ENCODE assay signal across 8 cellular contexts in the genomic region with DNA sequence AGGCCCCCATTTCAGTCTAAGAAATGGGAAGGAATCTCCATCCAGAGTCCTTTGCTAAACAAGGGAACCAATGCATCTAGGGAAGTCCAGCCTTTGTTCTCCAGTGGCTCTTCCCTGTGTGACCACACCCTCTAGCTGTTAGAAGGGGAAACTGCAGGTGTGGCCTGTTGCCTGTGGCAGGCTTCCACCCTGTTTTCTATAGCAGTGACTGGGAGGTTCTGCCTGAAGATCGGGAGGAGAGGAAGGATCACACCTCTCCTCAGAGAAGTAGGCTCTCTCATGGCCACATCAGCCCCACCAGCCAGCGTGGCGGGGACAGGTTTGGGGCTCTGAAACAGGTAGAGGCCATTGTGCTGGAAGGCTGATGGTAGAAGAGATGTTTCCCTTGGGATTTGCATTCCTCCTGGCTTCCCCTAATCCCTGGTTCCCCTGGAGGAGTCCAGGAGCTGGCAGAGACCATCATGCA. TPM values are rescaled to one million over a fixed set of nuclear protein-coding genes. Genes with fewer than 3 reads are reported as not detected.
DNase-seq lines count a peak whose midpoint lies in the region; ATAC-seq and TF ChIP-seq lines count a peak whose summit lies in the region.

No MANE protein-coding gene starts in this region.

- peak; percentile 69 for TF ChIP-seq CTCF in SK-N-SH (IDR thresholded peaks at IDR 0.05)

- no peak overlapping the region; a peak in 1 of 4 replicates for H3K27ac ChIP-seq in SK-N-SH (ENCODE audit: low read depth in 2 of 2, low read length in 1 of 2)
- no peak overlapping the region for H3K27ac ChIP-seq in epithelial cell of prostate
- peak overlapping the region; percentile 84 for H3K27ac ChIP-seq in muscle layer of colon (ENCODE audit: low read depth, low read length)

- H3K4me3 ChIP-seq in SK-N-SH (ENCODE audit: low read depth in 2 of 2, low read length in 1 of 2) (no peak overlapping the region; a peak in 1 of 4 replicates), muscle layer of colon (ENCODE audit: low read depth in 1 of 2, low read length in 2 of 2) (no peak overlapping the region)

- POLR2A ChIA-PET in SK-N-SH (lab: Yijun Ruan, JAX): no interaction called here

- H3K27me3 ChIP-seq in SK-N-SH (ENCODE audit: insufficient read depth) (no peaks in the 10 kb centered on the region), muscle layer of colon (ENCODE audit: control insufficient read depth in 1 of 2, insufficient read depth in 2 of 2, low read length in 2 of 2) (no peaks in the 10 kb centered on the region)

- H3K4me1 ChIP-seq in SK-N-SH (ENCODE audit: control insufficient read depth in 1 of 2, insufficient read depth in 2 of 2, low read depth in 1 of 2, low read length in 1 of 2) (peaks cover 3 to 5% of the 10 kb centered on the region in 2 experiments; a peak in 2 of 4 replicates), muscle layer of colon (ENCODE audit: insufficient read depth, low read length) (peaks cover 36% of the 10 kb centered on the region)

- H3K4me2 ChIP-seq in SK-N-SH: no peak overlapping the region

- TF ChIP-seq RAD21 in SK-N-SH (IDR thresholded peaks at IDR 0.05; ENCODE audit: low read length): peak; percentile 78

- no peaks in the 10 kb centered on the region for H3K9me2 ChIP-seq in SK-N-SH

- WGBS in SK-N-SH (ENCODE audit: low lambda C conversion rate): 67% methylated on average over 3 of the region's 3 CpGs

- TF ChIP-seq EP300 in SK-N-SH (IDR thresholded peaks at IDR 0.05; ENCODE audit: borderline replicate concordance in 1 of 2, low read depth in 1 of 2, low read length in 1 of 2): no peak

- H2AFZ ChIP-seq in SK-N-SH (ENCODE audit: low read depth): no peak overlapping the region

- no peak for ATAC-seq in HG02973 (IDR thresholded peaks at IDR 0.05; ENCODE audit: unreplicated experiment)

- H3F3A ChIP-seq in SK-N-SH (replicated peaks; ENCODE audit: insufficient read depth): no peaks in the 10 kb centered on the region

- H4K20me1 ChIP-seq in SK-N-SH (ENCODE audit: insufficient read depth): no peaks in the 10 kb centered on the region

- H3K36me3 ChIP-seq in SK-N-SH (replicated peaks in 1 of 2; ENCODE audit: control insufficient read depth in 1 of 2, insufficient read depth in 2 of 2, low read length in 1 of 2) (peaks cover 4 to 26% of the 10 kb centered on the region in 2 experiments), muscle layer of colon (ENCODE audit: insufficient read depth, low read length) (peaks cover 15% of the 10 kb centered on the region)

- peak; percentile 44 to 49 for DNase-seq in activated T-cell treated with anti-CD3 and anti-CD28 coated beads, Interleukin-2, amount 50 U/mL, for 48 hours
- no peak for DNase-seq in activated T-cell treated with anti-CD3 and anti-CD28 coated beads, Interleukin-2, amount 50 U/mL, for 1 hour
- DNase-seq in LHCN-M2 (ENCODE audit: low read depth): peak; percentile 64
- DNase-seq in SK-N-SH: peak; percentile 76
- peak; percentile 10 for DNase-seq in epithelial cell of prostate (ENCODE audit: low read depth, low spot score)
- no peak for DNase-seq in effector CD8-positive, alpha-beta T cell (lab: John Stamatoyannopoulos, UW)

- H3K79me2 ChIP-seq in SK-N-SH (ENCODE audit: insufficient read depth): no peaks in the 10 kb centered on the region

- CTCF ChIA-PET in SK-N-SH (lab: Yijun Ruan, JAX): interaction anchor here (0.7 to 3.7 kb wide), 15 partner anchors 9 to 135 kb away, joined by 3 to 29 read pairs (median 5); a partner anchor contains a TSS

- H3K9ac ChIP-seq in SK-N-SH (no peak overlapping the region), muscle layer of colon (ENCODE audit: low read length) (no peak overlapping the region)

- H3K9me3 ChIP-seq in SK-N-SH: no peaks in the 10 kb centered on the region
- no peaks in the 10 kb centered on the region for H3K9me3 ChIP-seq in muscle layer of colon (ENCODE audit: low read length)

TF ChIP-seq in SK-N-SH, 30 proteins besides CTCF, POLR2A, EP300 and RAD21:
- TF ChIP-seq RCOR1 (IDR thresholded peaks at IDR 0.05; ENCODE audit: low read length): no peak
- peak; percentile 58 for TF ChIP-seq SMC3 (IDR thresholded peaks at IDR 0.05; ENCODE audit: low read depth, low read length)

RNA-seq across cellular contexts. Expression of a gene that starts 47.7 kb away (rescaled TPM):
- 135 and 136 TPM in 2 replicates for total RNA-seq in LHCN-M2 (2014; rRNA removed)
- 155 TPM for polyA plus RNA-seq in LHCN-M2 (2012)
- 67.0 and 108 TPM in 2 replicates for polyA plus RNA-seq in SK-N-SH (2012; rRNA removed)
- 70.8 and 98.8 TPM in 2 replicates for polyA plus RNA-seq in SK-N-SH (2012; cell fraction: cytosol; rRNA removed)
- polyA plus RNA-seq in SK-N-SH (2012; cell fraction: nucleus; rRNA removed): 83.2 and 87.9 TPM in 2 replicates

Comparison
In these comparisons a context has a peak if more than half of its experiments do, and no peak if none do; other contexts are left out.
1. DNase-seq: peak in activated T-cell treated with anti-CD3 and anti-CD28 coated beads, Interleukin-2, amount 50 U/mL, for 48 hours (2 of 2), LHCN-M2 (single experiment), SK-N-SH (single experiment) and epithelial cell of prostate (single experiment); none in activated T-cell treated with anti-CD3 and anti-CD28 coated beads, Interleukin-2, amount 50 U/mL, for 1 hour (single experiment) and effector CD8-positive, alpha-beta T cell (single experiment).